8 cellular contexts compared by ENCODE assay signal in genomic region chr7:74051629-74052410, GRCh38. TPM values are rescaled to one million over a fixed set of nuclear protein-coding genes. Genes with fewer than 3 reads are reported as not detected.
DNase-seq lines count a peak whose midpoint lies in the region; ATAC-seq and TF ChIP-seq lines count a peak whose summit lies in the region.

No MANE protein-coding gene starts in this region.

- POLR2A ChIA-PET in Panc1 (lab: Charles Lee) (no interaction called here), HEK293T (lab: Yijun Ruan, JAX) (no interaction called here)

- H3K27me3 ChIP-seq in left ventricle myocardium inferior (ENCODE audit: low read depth) (peaks cover 7% of the 10 kb centered on the region), right atrium auricular region (no peaks in the 10 kb centered on the region), Panc1 (ENCODE audit: control insufficient read depth, insufficient read depth, low read length) (peaks cover 2% of the 10 kb centered on the region; the same call in 1 of the 2 replicates), aorta (ENCODE audit: control insufficient read depth in 1 of 2, insufficient read depth in 2 of 2, low read length in 1 of 2) (no peaks in the 10 kb centered on the region), testis (no peaks in the 10 kb centered on the region)

- H3K4me3 ChIP-seq in left ventricle myocardium inferior (no peak overlapping the region), right atrium auricular region (no peak overlapping the region), Panc1 (ENCODE audit: low read depth in 2 of 2, low read length in 2 of 2) (no peak overlapping the region), fibroblast of the aortic adventitia (ENCODE audit: low read depth, low read length) (no peak overlapping the region), aorta (ENCODE audit: low read length in 2 of 2) (no peak overlapping the region), testis (no peak overlapping the region)

- H3K9me3 ChIP-seq in left ventricle myocardium inferior (replicated peaks): no peaks in the 10 kb centered on the region
- H3K9me3 ChIP-seq in right atrium auricular region: no peaks in the 10 kb centered on the region
- H3K9me3 ChIP-seq in Panc1 (ENCODE audit: control insufficient read depth, insufficient read depth, low read depth, low read length): no peaks in the 10 kb centered on the region
- H3K9me3 ChIP-seq in aorta (ENCODE audit: control insufficient read depth, low read length): no peaks in the 10 kb centered on the region
- H3K9me3 ChIP-seq in testis: no peaks in the 10 kb centered on the region

- peak; percentile 81 for ATAC-seq in Panc1
- no peak for ATAC-seq in aorta (ENCODE audit: low FRiP score)

- DNase-seq in left ventricle myocardium inferior (no peak), right atrium auricular region (ENCODE audit: low spot score) (no peak), Panc1 (ENCODE audit: low read depth, low spot score) (no peak), fibroblast of the aortic adventitia (ENCODE audit: low read depth) (no peak), aorta (peak; percentile 47 to 70), NCI-H446 treated with DMSO at 0.1 percent for 48 hours (lab: John Stamatoyannopoulos, UW) (no peak), testis (no peak), HEK293T (ENCODE audit: extremely low spot score) (no peak)

- H3K27ac ChIP-seq in left ventricle myocardium inferior (replicated peaks): no peak overlapping the region
- no peak overlapping the region for H3K27ac ChIP-seq in right atrium auricular region
- no peak overlapping the region for H3K27ac ChIP-seq in Panc1 (ENCODE audit: low read length)
- no peak overlapping the region for H3K27ac ChIP-seq in aorta (ENCODE audit: low read depth in 1 of 2, low read length in 2 of 2)
- no peak overlapping the region for H3K27ac ChIP-seq in testis

- TF ChIP-seq CTCF in left ventricle myocardium inferior (IDR thresholded peaks at IDR 0.05; ENCODE audit: borderline replicate concordance) (peak; percentile 13), right atrium auricular region (IDR thresholded peaks at IDR 0.05) (no peak), Panc1 (IDR thresholded peaks at IDR 0.05) (no peak; the same call in 1 of the 2 replicates), fibroblast of the aortic adventitia (IDR thresholded peaks at IDR 0.05; ENCODE audit: insufficient read depth, low read length) (peak; percentile 19), testis (IDR thresholded peaks at IDR 0.05) (no peak)

- no peak for TF ChIP-seq POLR2A in testis (IDR thresholded peaks at IDR 0.05)

- H3K36me3 ChIP-seq in left ventricle myocardium inferior: peaks cover 62% of the 10 kb centered on the region
- peaks cover 91% of the 10 kb centered on the region for H3K36me3 ChIP-seq in right atrium auricular region
- no peaks in the 10 kb centered on the region for H3K36me3 ChIP-seq in Panc1 (ENCODE audit: control insufficient read depth, insufficient read depth, low read length)
- peaks cover 12 to 23% of the 10 kb centered on the region in 2 donors for H3K36me3 ChIP-seq in aorta (ENCODE audit: control insufficient read depth in 1 of 2, insufficient read depth in 2 of 2, low read length in 1 of 2)
- no peaks in the 10 kb centered on the region for H3K36me3 ChIP-seq in testis (ENCODE audit: low read depth, missing control alignments)

- H3K4me1 ChIP-seq in left ventricle myocardium inferior (no peaks in the 10 kb centered on the region), right atrium auricular region (no peaks in the 10 kb centered on the region), Panc1 (ENCODE audit: control insufficient read depth, insufficient read depth, low read length) (no peaks in the 10 kb centered on the region), aorta (ENCODE audit: control insufficient read depth in 1 of 2, insufficient read depth in 2 of 2, low read length in 2 of 2) (no peaks in the 10 kb centered on the region), testis (peaks cover 7% of the 10 kb centered on the region)

- no TSS peak for BruUV-seq in Panc1 (replicated peaks; lab: Mats Ljungman, UMichigan)

- CTCF ChIA-PET in Panc1 (lab: Charles Lee) (interaction anchor here (0.6 kb wide), 2 partner anchors 12 to 152 kb away, joined by 3 to 7 read pairs; no protein-coding TSS in a partner anchor), HEK293T (lab: Yijun Ruan, JAX) (no interaction called here)

- in situ Hi-C loops in Panc1 (cut with HindIII; ENCODE audit: low pct_unique_long_range_greater_than_20kb, low sequenced_read_pairs): no loop called here

- WGBS in aorta, 2 donors: 54 to 55% methylated on average over 16 of the region's 16 CpGs
- WGBS in testis, 2 donors: 60 to 68% methylated on average over 7 to 16 of the region's 16 CpGs

- intact Hi-C loops in left ventricle myocardium inferior (cut with micrococcal nuclease) (no loop called here), Panc1 (cut with micrococcal nuclease; ENCODE audit: unreplicated experiment) (no loop called here), aorta (cut with DNase I) (no loop called here), testis (cut with DNase I; ENCODE audit: low total_unique reads) (no loop called here)

TF ChIP-seq in HEK293T, 16 proteins besides CTCF, POLR2A, EP300 and RAD21:
- no peak for TF ChIP-seq L3MBTL2 (conservative IDR thresholded peaks at IDR 0.05)
- no peak for TF ChIP-seq NFRKB (IDR thresholded peaks at IDR 0.05)
- TF ChIP-seq FOXK2 (IDR thresholded peaks at IDR 0.05): no peak
- TF ChIP-seq ZNF384 (IDR thresholded peaks at IDR 0.05): no peak
- no peak for TF ChIP-seq CTBP1 (IDR thresholded peaks at IDR 0.05; ENCODE audit: borderline replicate concordance)
- TF ChIP-seq SP1 (IDR thresholded peaks at IDR 0.05): no peak
- no peak for TF ChIP-seq SUZ12 (IDR thresholded peaks at IDR 0.05)
- no peak for TF ChIP-seq FOXA1 (IDR thresholded peaks at IDR 0.05)
- no peak for TF ChIP-seq LEF1 (IDR thresholded peaks at IDR 0.05; ENCODE audit: borderline replicate concordance)
- no peak for TF ChIP-seq HDGF (IDR thresholded peaks at IDR 0.05; ENCODE audit: borderline replicate concordance)
- no peak for TF ChIP-seq ARNT (IDR thresholded peaks at IDR 0.05)
TF ChIP-seq in HEK293T: peak in this region for 0.

RNA-seq across cellular contexts. Expression of gene ELN, which starts 23.8 kb away (rescaled TPM):
- total RNA-seq in left ventricle myocardium inferior (51.6 TPM), right atrium auricular region (100 to 1,000 TPM; 138 to 149 TPM), Panc1 (2021; ENCODE audit: unreplicated experiment) (0.26 TPM), fibroblast of the aortic adventitia (ENCODE audit: low replicate concordance) (22.3 and 101 TPM in 2 replicates), aorta (100 to 1,000 TPM; 556 to 836 TPM), testis (10 to 100 TPM; 24.6 to 35.2 TPM)
- polyA plus RNA-seq in Panc1 (2012; ENCODE audit: insufficient read length): not detected
- polyA plus RNA-seq in aorta (1,000 to 10,000 TPM in 1 of 2 donors, 100 to 1,000 TPM in 1; 262 to 1,097 TPM), testis (ENCODE audit: insufficient read depth, low read depth, low replicate concordance) (55.9 TPM)

RNA-seq across cellular contexts. Expression of gene LIMK1, which starts 31.8 kb away (rescaled TPM):
- total RNA-seq in left ventricle myocardium inferior: 10.1 TPM
- 10 to 100 TPM in 1 of 2 donors, 1 to 10 TPM in 1; 9.4 to 14.7 TPM for total RNA-seq in right atrium auricular region
- 59.6 TPM for total RNA-seq in Panc1 (2021; ENCODE audit: unreplicated experiment)
- polyA plus RNA-seq in Panc1 (2012; ENCODE audit: insufficient read length): 83.9 TPM
- total RNA-seq in fibroblast of the aortic adventitia (ENCODE audit: low replicate concordance): 30.3 and 48.3 TPM in 2 replicates
- 10 to 100 TPM; 14.7 to 18.9 TPM for total RNA-seq in aorta
- polyA plus RNA-seq in aorta: 1 to 10 TPM; 6.1 to 8.4 TPM
- 10 to 100 TPM; 42.4 to 54.8 TPM for total RNA-seq in testis
- polyA plus RNA-seq in testis (ENCODE audit: insufficient read depth, low read depth, low replicate concordance): 38.6 TPM

Comparison
In these comparisons a context has a peak if more than half of its experiments do, and no peak if none do; other contexts are left out.
1. CTCF ChIP-seq: peak in left ventricle myocardium inferior (single experiment) and fibroblast of the aortic adventitia (single experiment); none in right atrium auricular region (0 of 2), Panc1 (single experiment) and testis (0 of 3).
2. DNase-seq: peak in aorta (2 of 2); none in left ventricle myocardium inferior (single experiment), right atrium auricular region (single experiment), Panc1 (single experiment), fibroblast of the aortic adventitia (single experiment), NCI-H446 treated with DMSO at 0.1 percent for 48 hours (single experiment), testis (single experiment) and HEK293T (single experiment).
3. RNA of gene ELN, which starts 23.8 kb away (total RNA-seq): 556 to 836 TPM in aorta, 138 to 149 TPM in right atrium auricular region, 22.3 to 101 TPM in fibroblast of the aortic adventitia, 51.6 TPM in left ventricle myocardium inferior (single experiment) and 24.6 to 35.2 TPM in testis; 0.26 TPM in Panc1 (single experiment); every median in the first group is over 10 times any median in the second.